Comparison of ENCODE assay signal across 16 cellular contexts in genomic region chr11:72236774-72237111, GRCh38. TPM values are rescaled to one million over a fixed set of nuclear protein-coding genes. Genes with fewer than 3 reads are reported as not detected.
"Had no signal": no experiment of that assay in that cellular context is flagged by ENCODE, and none has a peak within 500 bp of the region (broad histone marks: within the 10 kb centered on the region; RNA-seq: fewer than 3 reads in every experiment).

No MANE protein-coding gene starts in this region.

- H3K27ac ChIP-seq: lower lobe of right lung, right atrium auricular region, vagina had no signal

- H3K9me3 Mint-ChIP-seq: activated CD4-positive, alpha-beta memory T cell treated with anti-CD3 and anti-CD28 coated beads, Interleukin-2, amount 10 ng/mL, durations not matched to agents 7 days and 5 days; activated naive CD4-positive, alpha-beta T cell treated with anti-CD3 and anti-CD28 coated beads, Interleukin-2, amount 10 ng/mL, durations not matched to agents 7 days and 5 days; activated T-helper 2 cell treated with anti-CD3 and anti-CD28 coated beads, Interferon-gamma antibody, Interleukin-2, Interleukin-4, amounts not matched to agents 10 μg/mL and 5 μg/mL and 100 μg/mL, durations not matched to agents 14 hours and 24 hours and 36 hours; mesothelial cell of epicardium had no signal

- H3K27ac Mint-ChIP-seq: activated CD4-positive, alpha-beta memory T cell treated with anti-CD3 and anti-CD28 coated beads, Interleukin-2, amount 10 ng/mL, durations not matched to agents 7 days and 5 days; activated naive CD4-positive, alpha-beta T cell treated with anti-CD3 and anti-CD28 coated beads, Interleukin-2, amount 10 ng/mL, durations not matched to agents 7 days and 5 days; activated T-helper 2 cell treated with anti-CD3 and anti-CD28 coated beads, Interferon-gamma antibody, Interleukin-2, Interleukin-4, amounts not matched to agents 10 μg/mL and 5 μg/mL and 100 μg/mL, durations not matched to agents 14 hours and 24 hours and 36 hours; mesothelial cell of epicardium had no signal

- H3K4me3 Mint-ChIP-seq: activated CD4-positive, alpha-beta memory T cell treated with anti-CD3 and anti-CD28 coated beads, Interleukin-2, amount 10 ng/mL, durations not matched to agents 7 days and 5 days; activated naive CD4-positive, alpha-beta T cell treated with anti-CD3 and anti-CD28 coated beads, Interleukin-2, amount 10 ng/mL, durations not matched to agents 7 days and 5 days; mesothelial cell of epicardium; naive B cell had no signal

- DNase-seq: activated CD4-positive, alpha-beta memory T cell treated with anti-CD3 and anti-CD28 coated beads, Interleukin-2, amount 10 ng/mL, durations not matched to agents 7 days and 5 days; activated CD4-positive, alpha-beta T cell treated with anti-CD3 and anti-CD28 coated beads for 1 hour; caudate nucleus; hypothalamus; lower lobe of right lung; naive B cell; stimulated activated CD4-positive, alpha-beta T cell treated with anti-CD3 and anti-CD28 coated beads, Interleukin-1b, Interleukin-23, amount 100 ng/mL, for 48 hours; stimulated activated naive CD4-positive, alpha-beta T cell; SW 1271 had no signal

- H3K4me3 ChIP-seq: lower lobe of right lung, right atrium auricular region, vagina had no signal

RNA-seq across cellular contexts. Expression of gene PHOX2A, which starts 7.2 kb away (rescaled TPM):
- total RNA-seq: activated CD4-positive, alpha-beta memory T cell treated with anti-CD3 and anti-CD28 coated beads, Interleukin-2, amount 10 ng/mL, durations not matched to agents 7 days and 5 days; activated T-helper 2 cell treated with anti-CD3 and anti-CD28 coated beads, Interferon-gamma antibody, Interleukin-2, Interleukin-4, amounts not matched to agents 10 μg/mL and 5 μg/mL and 100 μg/mL, durations not matched to agents 14 hours and 24 hours and 36 hours; dermis blood vessel endothelial cell; lower lobe of right lung; mesothelial cell of epicardium; right atrium auricular region had no signal
- polyA plus RNA-seq: esophagus had no signal

RNA-seq across cellular contexts. Expression of gene FOLR2, which starts 20.1 kb away (rescaled TPM):
- total RNA-seq: activated CD4-positive, alpha-beta memory T cell treated with anti-CD3 and anti-CD28 coated beads, Interleukin-2, amount 10 ng/mL, durations not matched to agents 7 days and 5 days; activated T-helper 2 cell treated with anti-CD3 and anti-CD28 coated beads, Interferon-gamma antibody, Interleukin-2, Interleukin-4, amounts not matched to agents 10 μg/mL and 5 μg/mL and 100 μg/mL, durations not matched to agents 14 hours and 24 hours and 36 hours; dermis blood vessel endothelial cell; mesothelial cell of epicardium had no signal

RNA-seq across cellular contexts. Expression of gene FOLR1, which starts 44.8 kb away (rescaled TPM):
- total RNA-seq: activated CD4-positive, alpha-beta memory T cell treated with anti-CD3 and anti-CD28 coated beads, Interleukin-2, amount 10 ng/mL, durations not matched to agents 7 days and 5 days; activated T-helper 2 cell treated with anti-CD3 and anti-CD28 coated beads, Interferon-gamma antibody, Interleukin-2, Interleukin-4, amounts not matched to agents 10 μg/mL and 5 μg/mL and 100 μg/mL, durations not matched to agents 14 hours and 24 hours and 36 hours; right atrium auricular region; vagina had no signal
